In the genomic region with DNA sequence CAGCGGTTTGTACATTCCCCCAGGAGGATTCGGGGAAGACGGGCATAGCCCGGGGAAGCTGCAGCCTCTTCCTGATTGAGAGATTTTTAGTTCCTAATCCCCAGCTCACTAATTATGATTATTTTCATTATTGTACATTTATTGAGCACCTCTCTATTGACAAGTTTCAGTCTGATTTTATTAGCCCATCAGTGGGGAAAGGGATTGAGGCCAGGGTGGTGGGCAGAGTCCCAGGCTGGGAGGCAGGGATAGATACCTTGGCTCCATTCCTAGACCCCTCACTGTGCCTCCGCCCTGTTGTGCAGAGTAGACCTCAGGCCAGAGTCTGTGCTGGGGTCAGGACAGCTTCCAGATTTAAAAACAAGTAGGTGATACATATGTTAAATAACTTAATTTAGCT, we compare ENCODE assay signal across 17 cellular contexts. TPM values are rescaled to one million over a fixed set of nuclear protein-coding genes. Genes with fewer than 3 reads are reported as not detected.
A peak's percentile ranks its signal among the peaks of the same experiment; 100 is the strongest.
DNase-seq lines count a peak whose midpoint lies in the region; ATAC-seq and TF ChIP-seq lines count a peak whose summit lies in the region.
"Had no signal": no experiment of that assay in that cellular context is flagged by ENCODE, and none has a peak within 500 bp of the region (broad histone marks: within the 10 kb centered on the region; RNA-seq: fewer than 3 reads in every experiment).

No MANE protein-coding gene starts in this region.

- CTCF ChIA-PET in PC-3 (lab: Charles Lee) = no interaction called here
- CTCF ChIA-PET in WTC11 (lab: Charles Lee) = no interaction called here

- ATAC-seq in Right ventricle myocardium inferior (no peak), left ventricle myocardium superior (no peak), PC-3 (no peak), GM18498 (IDR thresholded peaks at IDR 0.05; ENCODE audit: unreplicated experiment) (no peak), WTC11 (no peak)
- no peak for ATAC-seq in central memory CD8-positive, alpha-beta T cell (replicated peaks; ENCODE audit: extremely low read depth, poor library complexity, severe bottlenecking)
- ATAC-seq: GM12878, HepG2 had no signal

- no TSS peak for BruUV-seq in PC-3 (replicated peaks; lab: Mats Ljungman, UMichigan)

- H3K36me3 ChIP-seq in osteoblast (ENCODE audit: insufficient read depth, low read length) = peaks cover 51% of the 10 kb centered on the region
- H3K36me3 ChIP-seq in PC-3 (ENCODE audit: low read depth, low read length) = peaks cover 81% of the 10 kb centered on the region

- H3K4me3 ChIP-seq in osteoblast (ENCODE audit: insufficient read depth, low read length) (no peak overlapping the region), PC-3 (ENCODE audit: low read length) (no peak overlapping the region)
- H3K4me3 ChIP-seq: GM12878, HAP-1 had no signal

- H3K4me1 Mint-ChIP-seq in central memory CD8-positive, alpha-beta T cell = peaks cover 13% of the 10 kb centered on the region
- no peaks in the 10 kb centered on the region for H3K4me1 Mint-ChIP-seq in WTC11

- H3K9me3 Mint-ChIP-seq in central memory CD8-positive, alpha-beta T cell = no peaks in the 10 kb centered on the region
- H3K9me3 Mint-ChIP-seq in WTC11 = no peaks in the 10 kb centered on the region
- H3K9me3 Mint-ChIP-seq: CD4-positive, alpha-beta T cell had no signal

- H3K4me2 ChIP-seq in osteoblast (ENCODE audit: insufficient read depth, low read length) (no peak overlapping the region), PC-3 (ENCODE audit: low read length) (no peak overlapping the region)

- H3K9me3 ChIP-seq in osteoblast (ENCODE audit: low read depth, low read length) (no peaks in the 10 kb centered on the region), PC-3 (ENCODE audit: low read length) (no peaks in the 10 kb centered on the region)
- H3K9me3 ChIP-seq: HAP-1 had no signal

- H3K27me3 ChIP-seq in osteoblast (ENCODE audit: insufficient read depth, low read length) = no peaks in the 10 kb centered on the region
- no peaks in the 10 kb centered on the region for H3K27me3 ChIP-seq in PC-3 (ENCODE audit: low read length)

- peaks cover 64% of the 10 kb centered on the region for H3K36me3 Mint-ChIP-seq in central memory CD8-positive, alpha-beta T cell (ENCODE audit: insufficient read depth)
- peaks cover 76% of the 10 kb centered on the region for H3K36me3 Mint-ChIP-seq in WTC11

- POLR2A ChIA-PET in PC-3 (lab: Charles Lee; ENCODE audit: unreplicated experiment) = no interaction called here
- POLR2A ChIA-PET in WTC11 (lab: Charles Lee) = no interaction called here

- no peak overlapping the region for H3K4me3 Mint-ChIP-seq in central memory CD8-positive, alpha-beta T cell
- no peak overlapping the region for H3K4me3 Mint-ChIP-seq in WTC11
- H3K4me3 Mint-ChIP-seq: CD4-positive, alpha-beta T cell had no signal

- no peak for TF ChIP-seq CTCF in osteoblast (IDR thresholded peaks at IDR 0.05; ENCODE audit: extremely low read depth, low read depth, low read length)
- no peak for TF ChIP-seq CTCF in PC-3 (conservative IDR thresholded peaks at IDR 0.05; ENCODE audit: low read depth, low read length)
- TF ChIP-seq CTCF in WTC11 (IDR thresholded peaks at IDR 0.05) = no peak

- H3K4me1 ChIP-seq in osteoblast (ENCODE audit: insufficient read depth, low read length) (no peaks in the 10 kb centered on the region), PC-3 (ENCODE audit: insufficient read depth, low read length) (no peaks in the 10 kb centered on the region)
- H3K4me1 ChIP-seq: HAP-1 had no signal

- H3K9ac ChIP-seq in PC-3 (ENCODE audit: low read length) = no peak overlapping the region

- H3K9me2 ChIP-seq in PC-3 (replicated peaks; ENCODE audit: low read length) = no peaks in the 10 kb centered on the region

- H4K20me1 ChIP-seq in osteoblast (ENCODE audit: insufficient read depth, low read length) = peaks cover 3% of the 10 kb centered on the region
- H4K20me1 ChIP-seq in PC-3 (ENCODE audit: low read length) = no peaks in the 10 kb centered on the region

- H3F3A ChIP-seq in PC-3 (ENCODE audit: low read length, unreplicated experiment) = no peaks in the 10 kb centered on the region

- H3K27ac Mint-ChIP-seq in central memory CD8-positive, alpha-beta T cell (ENCODE audit: low read depth) = peak overlapping the region; percentile 78
- no peak overlapping the region for H3K27ac Mint-ChIP-seq in WTC11
- H3K27ac Mint-ChIP-seq: CD4-positive, alpha-beta T cell had no signal

- no peak overlapping the region for H3K27ac ChIP-seq in osteoblast (ENCODE audit: low read depth, low read length)
- no peak overlapping the region for H3K27ac ChIP-seq in PC-3 (ENCODE audit: low read length)

- H2AFZ ChIP-seq in osteoblast (ENCODE audit: low read length) (no peak overlapping the region), PC-3 (ENCODE audit: low read length) (no peak overlapping the region)

- H3K27me3 Mint-ChIP-seq in central memory CD8-positive, alpha-beta T cell = no peaks in the 10 kb centered on the region
- H3K27me3 Mint-ChIP-seq in WTC11 (ENCODE audit: low read depth) = no peaks in the 10 kb centered on the region
- H3K27me3 Mint-ChIP-seq: CD4-positive, alpha-beta T cell had no signal

- DNase-seq in Right ventricle myocardium inferior (ENCODE audit: missing footprints) = peak; percentile 32
- DNase-seq in left ventricle myocardium superior = no peak
- no peak for DNase-seq in central memory CD8-positive, alpha-beta T cell (ENCODE audit: low spot score in 2 of 2)
- DNase-seq in osteoblast (ENCODE audit: insufficient read length, low spot score, missing footprints) = peak; percentile 54
- DNase-seq in PC-3 = no peak
- no peak for DNase-seq in WTC11 (ENCODE audit: low spot score)
- DNase-seq: 8988T; AML-193; C1 segment of cervical spinal cord; Calu3; CD4-positive, alpha-beta T cell; DMS 273 treated with DMSO at 0.1 percent for 48 hours had no signal

- intact Hi-C loops in Right ventricle myocardium inferior (cut with DNase I) = no loop called here
- intact Hi-C loops in left ventricle myocardium superior (cut with micrococcal nuclease) = no loop called here
- intact Hi-C loops in PC-3 (cut with micrococcal nuclease) = no loop called here

- H3K79me2 ChIP-seq in osteoblast (ENCODE audit: insufficient read depth, low read length) (no peaks in the 10 kb centered on the region), PC-3 (ENCODE audit: low read length) (no peaks in the 10 kb centered on the region)

TF ChIP-seq in WTC11, 78 proteins besides CTCF, POLR2A, EP300 and RAD21:
- no peak for TF ChIP-seq CREM (CRISPR knock-in tag; IDR thresholded peaks at IDR 0.05)
- TF ChIP-seq ZBTB21 (CRISPR knock-in tag; IDR thresholded peaks at IDR 0.05; ENCODE audit: borderline replicate concordance) = no peak
- TF ChIP-seq SP1 (CRISPR knock-in tag; conservative IDR thresholded peaks at IDR 0.05) = no peak
- TF ChIP-seq, protein P1, sequence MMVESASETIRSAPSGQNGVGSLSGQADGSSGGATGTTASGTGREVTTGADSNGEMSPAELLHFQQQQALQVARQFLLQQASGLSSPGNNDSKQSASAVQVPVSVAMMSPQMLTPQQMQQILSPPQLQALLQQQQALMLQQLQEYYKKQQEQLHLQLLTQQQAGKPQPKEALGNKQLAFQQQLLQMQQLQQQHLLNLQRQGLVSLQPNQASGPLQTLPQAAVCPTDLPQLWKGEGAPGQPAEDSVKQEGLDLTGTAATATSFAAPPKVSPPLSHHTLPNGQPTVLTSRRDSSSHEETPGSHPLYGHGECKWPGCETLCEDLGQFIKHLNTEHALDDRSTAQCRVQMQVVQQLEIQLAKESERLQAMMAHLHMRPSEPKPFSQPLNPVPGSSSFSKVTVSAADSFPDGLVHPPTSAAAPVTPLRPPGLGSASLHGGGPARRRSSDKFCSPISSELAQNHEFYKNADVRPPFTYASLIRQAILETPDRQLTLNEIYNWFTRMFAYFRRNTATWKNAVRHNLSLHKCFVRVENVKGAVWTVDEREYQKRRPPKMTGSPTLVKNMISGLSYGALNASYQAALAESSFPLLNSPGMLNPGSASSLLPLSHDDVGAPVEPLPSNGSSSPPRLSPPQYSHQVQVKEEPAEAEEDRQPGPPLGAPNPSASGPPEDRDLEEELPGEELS (CRISPR knock-in tag; IDR thresholded peaks at IDR 0.05) = no peak
- no peak for TF ChIP-seq TCF7 (CRISPR knock-in tag; IDR thresholded peaks at IDR 0.05; ENCODE audit: low read depth)
- TF ChIP-seq ZNF219 (CRISPR knock-in tag; IDR thresholded peaks at IDR 0.05; ENCODE audit: borderline replicate concordance) = no peak
- TF ChIP-seq NFATC4 (CRISPR knock-in tag; IDR thresholded peaks at IDR 0.05) = no peak

RNA-seq across cellular contexts. Expression of gene TCOF1, which starts 27.2 kb away (rescaled TPM):
- total RNA-seq in Right ventricle myocardium inferior (17.8 TPM), left ventricle myocardium superior (21.0 TPM), osteoblast (12.3 and 12.4 TPM in 2 replicates), PC-3 (2014; rRNA removed) (113 and 149 TPM in 2 replicates), WTC11 (2021) (130 to 174 TPM (median 133 TPM) in 3 replicates)

RNA-seq across cellular contexts. Expression of gene CD74, which starts 28.0 kb away (rescaled TPM):
- total RNA-seq in Right ventricle myocardium inferior = 327 TPM
- total RNA-seq in left ventricle myocardium superior = 341 TPM
- total RNA-seq in osteoblast = 21.4 and 83.4 TPM in 2 replicates
- total RNA-seq in PC-3 (2014; rRNA removed) = 0.22 and 0.52 TPM in 2 replicates
- 28.2 to 47.6 TPM (median 44.3 TPM) in 3 replicates for total RNA-seq in WTC11 (2021)
- total RNA-seq: Daoy had no signal

Comparison
In these comparisons a context has a peak if more than half of its experiments do, and no peak if none do; other contexts are left out.
1. DNase-seq: peak in Right ventricle myocardium inferior (single experiment) and osteoblast (single experiment); none in left ventricle myocardium superior (single experiment), central memory CD8-positive, alpha-beta T cell (0 of 2), PC-3 (single experiment) and WTC11 (single experiment).
2. RNA of gene CD74, which starts 28.0 kb away (total RNA-seq): 341 TPM in left ventricle myocardium superior (single experiment), 327 TPM in Right ventricle myocardium inferior (single experiment), 28.2 to 47.6 TPM in WTC11 and 21.4 to 83.4 TPM in osteoblast; 0.22 to 0.52 TPM in PC-3; every median in the first group is over 10 times any median in the second.